ENCODE assay signal across 9 cellular contexts in genomic region chr11:64305691-64306562, GRCh38. TPM values are rescaled to one million over a fixed set of nuclear protein-coding genes. Genes with fewer than 3 reads are reported as not detected.
DNase-seq lines count a peak whose midpoint lies in the region; ATAC-seq and TF ChIP-seq lines count a peak whose summit lies in the region.
"Had no signal": no experiment of that assay in that cellular context is flagged by ENCODE, and none has a peak within 500 bp of the region (broad histone marks: within the 10 kb centered on the region; RNA-seq: fewer than 3 reads in every experiment).

No MANE protein-coding gene starts in this region.

- DNase-seq in CD14-positive monocyte (ENCODE audit: low spot score) = peak; percentile 70
- peak; percentile 58 for DNase-seq in HuH-7 (ENCODE audit: low spot score)
- no peak for DNase-seq in SK-N-MC (ENCODE audit: low read depth, low spot score)
- DNase-seq in left cardiac atrium = peak; percentile 80
- no peak for DNase-seq in hepatic stellate cell (ENCODE audit: low spot score)

- ATAC-seq in GM19397 (IDR thresholded peaks at IDR 0.05; ENCODE audit: unreplicated experiment) (peak; percentile 23), left cardiac atrium (peak; percentile 5 to 10)

- intact Hi-C loops in CD14-positive monocyte (cut with micrococcal nuclease) (loop anchor here (1.0 to 5.0 kb wide), 5 partner anchors 11 to 100 kb away; partner anchors contain the start of genes FERMT3 (in 2 of the 2), CCDC88B (in 1 of the 2), FKBP2 (in 1 of the 2) and TRMT112 (in 1 of the 2)), left cardiac atrium (cut with DNase I) (loop anchor here in 1 of 2 donors (10.0 kb wide), 1 partner anchor 101 kb away; the partner anchor contains the start of gene FERMT3)

- H3K9ac ChIP-seq in SK-N-MC (ENCODE audit: insufficient read length) = peak overlapping the region; percentile 80
- H3K9ac ChIP-seq in rectal smooth muscle tissue (ENCODE audit: low read length) = peak overlapping the region; percentile 85

- H3K4me3 Mint-ChIP-seq in CD14-positive monocyte = peak overlapping the region; percentile 96 to 97
- H3K4me3 Mint-ChIP-seq in activated naive CD4-positive, alpha-beta T cell treated with anti-CD3 and anti-CD28 coated beads, Interleukin-2, amount 50 U/mL, for 24 hours = peak overlapping the region; percentile 98

- no peaks in the 10 kb centered on the region for H3K36me3 ChIP-seq in SK-N-MC (ENCODE audit: insufficient read depth, low read length)
- H3K36me3 ChIP-seq in rectal smooth muscle tissue (ENCODE audit: control insufficient read depth, insufficient read depth, low read length) = no peaks in the 10 kb centered on the region

- H3K27ac ChIP-seq in SK-N-MC (peak overlapping the region; percentile 31; the same call in 1 of the 2 replicates), rectal smooth muscle tissue (ENCODE audit: low read depth, low read length) (peak overlapping the region; percentile 79)

- H3K9me3 ChIP-seq in SK-N-MC (ENCODE audit: low read depth, low read length) = no peaks in the 10 kb centered on the region

- peaks cover 0 to 1% (median 0%) of the 10 kb centered on the region in 7 donors for H3K9me3 Mint-ChIP-seq in CD14-positive monocyte
- no peaks in the 10 kb centered on the region for H3K9me3 Mint-ChIP-seq in activated naive CD4-positive, alpha-beta T cell treated with anti-CD3 and anti-CD28 coated beads, Interleukin-2, amount 50 U/mL, for 24 hours

- peaks cover 2% of the 10 kb centered on the region for H3K27me3 ChIP-seq in rectal smooth muscle tissue (ENCODE audit: control insufficient read depth, insufficient read depth, low read length)

- H3K4me1 Mint-ChIP-seq in CD14-positive monocyte = peaks cover 40% of the 10 kb centered on the region
- H3K4me1 Mint-ChIP-seq in activated naive CD4-positive, alpha-beta T cell treated with anti-CD3 and anti-CD28 coated beads, Interleukin-2, amount 50 U/mL, for 24 hours = peaks cover 24% of the 10 kb centered on the region

- peaks cover 6% of the 10 kb centered on the region for H3K4me1 ChIP-seq in rectal smooth muscle tissue (ENCODE audit: control insufficient read depth, insufficient read depth, low read length)

- peaks cover 9 to 23% of the 10 kb centered on the region in 2 donors for H3K36me3 Mint-ChIP-seq in CD14-positive monocyte
- peaks cover 5% of the 10 kb centered on the region for H3K36me3 Mint-ChIP-seq in activated naive CD4-positive, alpha-beta T cell treated with anti-CD3 and anti-CD28 coated beads, Interleukin-2, amount 50 U/mL, for 24 hours

- H3K27me3 Mint-ChIP-seq in CD14-positive monocyte (ENCODE audit: low read depth in 3 of 3) = peaks cover 5 to 15% (median 13%) of the 10 kb centered on the region in 3 donors
- peaks cover under 1% of the 10 kb centered on the region for H3K27me3 Mint-ChIP-seq in activated naive CD4-positive, alpha-beta T cell treated with anti-CD3 and anti-CD28 coated beads, Interleukin-2, amount 50 U/mL, for 24 hours

- H3K4me3 ChIP-seq in SK-N-MC (peak overlapping the region; percentile 84), rectal smooth muscle tissue (ENCODE audit: low read length) (peak overlapping the region; percentile 86)

- TF ChIP-seq CTCF in CD14-positive monocyte (IDR thresholded peaks at IDR 0.05) = peak; percentile 25

- peak overlapping the region; percentile 92 to 97 (median 96) for H3K27ac Mint-ChIP-seq in CD14-positive monocyte
- H3K27ac Mint-ChIP-seq in activated naive CD4-positive, alpha-beta T cell treated with anti-CD3 and anti-CD28 coated beads, Interleukin-2, amount 50 U/mL, for 24 hours = peak overlapping the region; percentile 94

RNA-seq across cellular contexts. Expression of gene ESRRA, which starts 0.6 kb away (rescaled TPM):
- 10 to 100 TPM; 15.3 to 18.3 TPM for polyA plus RNA-seq in CD14-positive monocyte
- total RNA-seq in left cardiac atrium = 100 to 1,000 TPM; 147 to 150 TPM

RNA-seq across cellular contexts. Expression of gene CATSPERZ, which starts 5.8 kb away (rescaled TPM):
- not detected for polyA plus RNA-seq in CD14-positive monocyte
- under 1 TPM in 1 of 2 donors, not detected in 1; 0.32 TPM for total RNA-seq in left cardiac atrium
- total RNA-seq: dermis microvascular lymphatic vessel endothelial cell had no signal

RNA-seq across cellular contexts. Expression of gene TRMT112, which starts 11.4 kb away (rescaled TPM):
- polyA plus RNA-seq in CD14-positive monocyte = 100 to 1,000 TPM; 254 to 298 TPM
- total RNA-seq in left cardiac atrium = 100 to 1,000 TPM in 1 of 2 donors, 10 to 100 TPM in 1; 94.1 to 101 TPM

RNA-seq across cellular contexts. Expression of gene PRDX5, which starts 12.0 kb away (rescaled TPM):
- polyA plus RNA-seq in CD14-positive monocyte = 100 to 1,000 TPM; 286 to 318 TPM
- 100 to 1,000 TPM; 264 to 298 TPM for total RNA-seq in left cardiac atrium

RNA-seq across cellular contexts. Expression of gene KCNK4, which starts 14.8 kb away (rescaled TPM):
- polyA plus RNA-seq in CD14-positive monocyte = not detected
- total RNA-seq in left cardiac atrium = under 1 TPM in 1 of 2 donors, not detected in 1; 0.13 TPM
- total RNA-seq: dermis microvascular lymphatic vessel endothelial cell had no signal

Comparison
In these comparisons a context has a peak if more than half of its experiments do, and no peak if none do; other contexts are left out.
1. DNase-seq: peak in CD14-positive monocyte (single experiment), HuH-7 (single experiment) and left cardiac atrium (single experiment); none in SK-N-MC (single experiment) and hepatic stellate cell (single experiment).